In the genomic region with DNA sequence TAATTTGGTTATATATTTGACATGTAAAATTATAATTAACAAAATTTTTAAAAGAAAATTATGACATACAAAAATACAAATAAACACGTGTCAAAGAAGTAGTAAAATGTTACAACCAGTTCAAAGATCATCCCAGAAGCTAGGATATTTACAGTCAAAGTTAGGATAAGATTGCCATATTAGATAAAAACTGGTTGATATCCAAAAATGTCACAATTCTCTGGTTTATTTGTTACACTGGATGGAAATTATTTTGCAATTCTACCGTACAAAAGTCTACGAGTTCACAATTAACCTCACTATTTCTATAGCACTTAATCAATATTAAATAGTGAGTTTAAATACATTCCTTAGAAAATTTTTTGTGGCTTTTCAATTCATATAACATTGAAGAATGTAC, we compare ENCODE assay signal across 24 cellular contexts.
DNase-seq lines count a peak whose midpoint lies in the region; ATAC-seq and FAIRE-seq lines count a peak whose summit lies in the region.
"Had no signal": no experiment of that assay in that cellular context is flagged by ENCODE, and none has a peak within 500 bp of the region (broad histone marks: within the 10 kb centered on the region; RNA-seq: fewer than 3 reads in every experiment).

No MANE protein-coding gene starts in this region.

- no peaks in the 10 kb centered on the region for H3K27me3 ChIP-seq in small intestine (ENCODE audit: control insufficient read depth in 2 of 2, insufficient read depth in 2 of 2, low read length in 2 of 2)
- H3K27me3 ChIP-seq: BE2C, BLaER1 had no signal

- H3K9me3 ChIP-seq in small intestine (ENCODE audit: control insufficient read depth, low read depth): no peaks in the 10 kb centered on the region
- H3K9me3 ChIP-seq: BE2C, BLaER1 had no signal

- H3K4me1 ChIP-seq in small intestine (ENCODE audit: control insufficient read depth in 2 of 2, insufficient read depth in 1 of 2, low read depth in 1 of 2, low read length in 1 of 2): no peaks in the 10 kb centered on the region
- H3K4me1 ChIP-seq: BE2C, BLaER1 had no signal

- WGBS in small intestine, 3 donors: 67 to 75% (median 69%) methylated on average over 3 of the region's 3 CpGs

- no peak overlapping the region for H3K4me3 ChIP-seq in small intestine (ENCODE audit: low read depth in 1 of 2, low read length in 2 of 2)
- H3K4me3 ChIP-seq: BLaER1 had no signal

- FAIRE-seq in frontal cortex (lab: Jason Lieb, UNC): peak; percentile 68
- FAIRE-seq in small intestine (lab: Jason Lieb, UNC): peak; percentile 68
- FAIRE-seq: A204.1, G401.6, GM12891, GM19239 had no signal

- no peak overlapping the region for H3K27ac ChIP-seq in small intestine (ENCODE audit: low read depth in 1 of 2, low read length in 1 of 2)
- H3K27ac ChIP-seq: BLaER1 had no signal

- H3K36me3 ChIP-seq in small intestine (ENCODE audit: control insufficient read depth in 2 of 2, insufficient read depth in 2 of 2, low read length in 2 of 2): no peaks in the 10 kb centered on the region
- H3K36me3 ChIP-seq: BE2C, BLaER1 had no signal

- peak; percentile 66 for ATAC-seq in left lobe of liver

- no peak for DNase-seq in frontal cortex (ENCODE audit: low spot score in 2 of 2)
- no peak for DNase-seq in left lobe of liver (ENCODE audit: low spot score)
- DNase-seq in small intestine: no peak
- no peak for DNase-seq in EL
- no peak for DNase-seq in NCI-H524 (lab: John Stamatoyannopoulos, UW)
- DNase-seq: 8988T; ACHN; BE2C; C1 segment of cervical spinal cord; CD4-positive, alpha-beta memory T cell; CD4-positive, CD25-positive, alpha-beta regulatory T cell; CD8-positive, alpha-beta memory T cell; COR-L47; DMS 273 treated with DMSO at 0.1 percent for 48 hours; DMS153; DMS53; DMS79; DND-41; GF-D8 had no signal
